1 cellular context compared by ENCODE assay signal in genomic region chr4:110625593-110626292, GRCh38.
TF ChIP-seq lines count a peak whose summit lies in the region.

No MANE protein-coding gene starts in this region.

TF ChIP-seq in GM23338, 12 proteins besides CTCF, POLR2A, EP300 and RAD21 (continued from another document):
- TF ChIP-seq JUNB (IDR thresholded peaks at IDR 0.05; ENCODE audit: unreplicated experiment) (no peak), ZNF462 (CRISPR knock-in tag; IDR thresholded peaks at IDR 0.05) (no peak)
